In genomic region chr3:53159415-53160135, GRCh38 we compare ENCODE assay signal across 8 cellular contexts. TPM values are rescaled to one million over a fixed set of nuclear protein-coding genes. Genes with fewer than 3 reads are reported as not detected.
DNase-seq lines count a peak whose midpoint lies in the region; FAIRE-seq and TF ChIP-seq lines count a peak whose summit lies in the region.

No MANE protein-coding gene starts in this region.

- no peak overlapping the region for H2AFZ ChIP-seq in PC-9

- peak overlapping the region; percentile 79 for H3K4me2 ChIP-seq in PC-9

- peak overlapping the region; percentile 82 for H3K27ac Mint-ChIP-seq in activated CD4-positive, alpha-beta T cell treated with anti-CD3 and anti-CD28 coated beads, Interleukin-2, amount 10 ng/mL, durations not matched to agents 24 days and 14 days

- no peaks in the 10 kb centered on the region for H3K9me3 ChIP-seq in PC-9 (ENCODE audit: insufficient read depth, low read depth)
- no peaks in the 10 kb centered on the region for H3K9me3 ChIP-seq in small intestine (ENCODE audit: control insufficient read depth, low read depth)

- no peaks in the 10 kb centered on the region for H3K9me3 Mint-ChIP-seq in activated CD4-positive, alpha-beta T cell treated with anti-CD3 and anti-CD28 coated beads, Interleukin-2, amount 10 ng/mL, durations not matched to agents 24 days and 14 days

- H3K4me3 Mint-ChIP-seq in activated CD4-positive, alpha-beta T cell treated with anti-CD3 and anti-CD28 coated beads, Interleukin-2, amount 10 ng/mL, durations not matched to agents 24 days and 14 days = peak overlapping the region; percentile 87

- peaks cover 8% of the 10 kb centered on the region for H3K36me3 Mint-ChIP-seq in activated CD4-positive, alpha-beta T cell treated with anti-CD3 and anti-CD28 coated beads, Interleukin-2, amount 10 ng/mL, durations not matched to agents 24 days and 14 days (ENCODE audit: low read depth)

- no peak overlapping the region for H3K4me3 ChIP-seq in PC-9
- no peak overlapping the region for H3K4me3 ChIP-seq in small intestine (ENCODE audit: low read depth in 1 of 2, low read length in 2 of 2)

- CTCF ChIA-PET in PC-9 (lab: Charles Lee) = no interaction called here

- peaks cover 20% of the 10 kb centered on the region for H3F3A ChIP-seq in PC-9 (ENCODE audit: insufficient read depth, low read depth)

- WGBS in small intestine, 3 donors = 24 to 48% (median 41%) methylated on average over 7 of the region's 7 CpGs

- H4K20me1 ChIP-seq in PC-9 (ENCODE audit: insufficient read depth) = peaks cover 5% of the 10 kb centered on the region; the same call in 1 of the 2 replicates

- H3K27ac ChIP-seq in PC-9 (no peak overlapping the region), small intestine (ENCODE audit: low read depth in 1 of 2, low read length in 1 of 2) (peak overlapping the region; percentile 92 to 97)

- intact Hi-C loops in activated CD4-positive, alpha-beta T cell treated with anti-CD3 and anti-CD28 coated beads, Interleukin-2, amount 10 ng/mL, durations not matched to agents 24 days and 14 days (cut with micrococcal nuclease) = loop anchor here (1.0 to 2.0 kb wide), 3 partner anchors 29 to 49 kb away; partner anchors contain the start of gene RFT1
- intact Hi-C loops in PC-9 (cut with micrococcal nuclease; ENCODE audit: unreplicated experiment) = loop anchor here (2.0 to 5.0 kb wide), 2 partner anchors 98 to 111 kb away; partner anchors contain the start of gene TKT

- H3K4me1 ChIP-seq in PC-9 (replicated peaks; ENCODE audit: insufficient read depth) (peaks cover 70% of the 10 kb centered on the region), small intestine (ENCODE audit: control insufficient read depth in 2 of 2, insufficient read depth in 1 of 2, low read depth in 1 of 2, low read length in 1 of 2) (peaks cover 7% of the 10 kb centered on the region in 2 donors)

- TF ChIP-seq CTCF in PC-9 (conservative IDR thresholded peaks at IDR 0.05) = no peak

- H3K27me3 Mint-ChIP-seq in activated CD4-positive, alpha-beta T cell treated with anti-CD3 and anti-CD28 coated beads, Interleukin-2, amount 10 ng/mL, durations not matched to agents 24 days and 14 days = peaks cover 42% of the 10 kb centered on the region

- H3K79me2 ChIP-seq in PC-9 (ENCODE audit: low read depth) = peaks cover 30% of the 10 kb centered on the region

- BruUV-seq in PC-9 (replicated peaks; lab: Mats Ljungman, UMichigan) = no TSS peak

- H3K27me3 ChIP-seq in PC-9 (ENCODE audit: insufficient read depth, low read depth) (no peaks in the 10 kb centered on the region), small intestine (ENCODE audit: control insufficient read depth in 2 of 2, insufficient read depth in 2 of 2, low read length in 2 of 2) (no peaks in the 10 kb centered on the region)

- no peaks in the 10 kb centered on the region for H3K9me2 ChIP-seq in PC-9 (ENCODE audit: insufficient read depth)

- no peaks in the 10 kb centered on the region for H3K36me3 ChIP-seq in PC-9 (ENCODE audit: low read depth)
- no peaks in the 10 kb centered on the region for H3K36me3 ChIP-seq in small intestine (ENCODE audit: control insufficient read depth in 2 of 2, insufficient read depth in 2 of 2, low read length in 2 of 2)

- POLR2A ChIA-PET in PC-9 (lab: Charles Lee; ENCODE audit: unreplicated experiment) = interaction anchor here (0.5 kb wide), 1 partner anchor 503 kb away, joined by 9 read pairs; no protein-coding TSS in a partner anchor

- peaks cover 24% of the 10 kb centered on the region for H3K4me1 Mint-ChIP-seq in activated CD4-positive, alpha-beta T cell treated with anti-CD3 and anti-CD28 coated beads, Interleukin-2, amount 10 ng/mL, durations not matched to agents 24 days and 14 days

- DNase-seq in activated CD4-positive, alpha-beta T cell treated with anti-CD3 and anti-CD28 coated beads, Interleukin-2, amount 10 ng/mL, durations not matched to agents 24 days and 14 days = no peak
- DNase-seq in activated CD4-positive, alpha-beta T cell treated with anti-CD3 and anti-CD28 coated beads for 48 hours = no peak
- DNase-seq in PC-9 (peak in 1 of 2 experiments; percentile 50), iPS-NIHi7 (ENCODE audit: extremely low spot score) (peak; percentile 76), small intestine (peak; percentile 99), DMS114 treated with DMSO at 0.1 percent for 48 hours (lab: John Stamatoyannopoulos, UW; ENCODE audit: unreplicated experiment) (no peak), NCI-H446 treated with DMSO at 0.1 percent for 48 hours (lab: John Stamatoyannopoulos, UW) (no peak), ecto neural progenitor cell (ENCODE audit: low spot score) (no peak)

- no peak for FAIRE-seq in small intestine (lab: Jason Lieb, UNC)

RNA-seq across cellular contexts. Expression of gene PRKCD, which starts 1.4 kb away (rescaled TPM):
- 28.1 and 28.8 TPM in 2 replicates for total RNA-seq in activated CD4-positive, alpha-beta T cell treated with anti-CD3 and anti-CD28 coated beads, Interleukin-2, amount 10 ng/mL, durations not matched to agents 24 days and 14 days
- total RNA-seq in PC-9 (2021) = 30.1 and 34.3 TPM in 2 replicates
- 100 to 1,000 TPM in 1 of 3 donors, 10 to 100 TPM in 2; 28.9 to 150 (median 99.7) TPM for polyA plus RNA-seq in small intestine

RNA-seq across cellular contexts. Expression of gene RFT1, which starts 29.3 kb away (rescaled TPM):
- total RNA-seq in activated CD4-positive, alpha-beta T cell treated with anti-CD3 and anti-CD28 coated beads, Interleukin-2, amount 10 ng/mL, durations not matched to agents 24 days and 14 days = 47.4 and 47.6 TPM in 2 replicates
- total RNA-seq in PC-9 (2021) = 30.8 and 31.0 TPM in 2 replicates
- polyA plus RNA-seq in small intestine = 10 to 100 TPM in 1 of 3 donors, 1 to 10 TPM in 2; 1.3 to 17.2 (median 1.9) TPM

Comparison
In these comparisons a context has a peak if more than half of its experiments do, and no peak if none do; other contexts are left out.
1. DNase-seq: peak in iPS-NIHi7 (single experiment) and small intestine (single experiment); none in activated CD4-positive, alpha-beta T cell treated with anti-CD3 and anti-CD28 coated beads, Interleukin-2, amount 10 ng/mL, durations not matched to agents 24 days and 14 days (single experiment), activated CD4-positive, alpha-beta T cell treated with anti-CD3 and anti-CD28 coated beads for 48 hours (single experiment), DMS114 treated with DMSO at 0.1 percent for 48 hours (single experiment), NCI-H446 treated with DMSO at 0.1 percent for 48 hours (single experiment) and ecto neural progenitor cell (single experiment).